In the genomic region with DNA sequence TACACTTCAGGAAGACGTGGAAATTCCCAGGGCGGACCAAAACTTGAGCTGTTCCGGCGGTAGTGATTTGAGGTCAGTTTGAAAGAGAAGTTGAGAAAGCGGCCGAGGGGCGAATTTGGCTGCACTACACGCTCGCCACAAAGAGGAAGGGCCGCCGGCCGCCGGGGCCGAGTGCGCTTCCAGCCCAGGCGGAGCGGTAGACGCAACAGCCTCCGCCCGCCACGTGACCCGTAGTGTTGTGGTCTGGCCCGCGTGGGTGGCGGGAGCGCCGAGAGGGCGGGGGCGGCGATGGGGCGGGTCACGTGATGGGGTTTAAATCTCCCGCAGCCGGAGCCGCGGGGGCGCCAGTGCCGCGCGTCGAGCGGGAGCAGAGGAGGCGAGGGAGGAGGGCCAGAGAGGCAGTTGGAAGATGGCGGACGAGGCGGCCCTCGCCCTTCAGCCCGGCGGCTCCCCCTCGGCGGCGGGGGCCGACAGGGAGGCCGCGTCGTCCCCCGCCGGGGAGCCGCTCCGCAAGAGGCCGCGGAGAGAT, we compare ENCODE assay signal across 8 cellular contexts. TPM values are rescaled to one million over a fixed set of nuclear protein-coding genes. Genes with fewer than 3 reads are reported as not detected.
DNase-seq lines count a peak whose midpoint lies in the region; ATAC-seq and TF ChIP-seq lines count a peak whose summit lies in the region.

A gene (plus strand): TSS at position 344 of the 529 bp plus-strand sequence. CDS start 66 bp downstream, at position 410.

- intact Hi-C loops in adrenal gland (cut with DNase I) (no loop called here), heart left ventricle (cut with DNase I) (loop anchor here in 8 of 10 donors (1.0 to 10.0 kb wide), 6 partner anchors 34 to 450 kb away; a partner anchor contains a TSS), posterior cingulate gyrus (cut with DNase I) (loop anchor here (1.0 to 10.0 kb wide), 4 partner anchors 37 to 523 kb away; a partner anchor contains a TSS)

- in situ Hi-C loops in GM13977 (cut with MboI; ENCODE audit: low pct_unique_long_range_greater_than_20kb, low sequenced_read_pairs, unreplicated experiment) = no loop called here

- TF ChIP-seq POLR2A in adrenal gland (IDR thresholded peaks at IDR 0.05) (peak; percentile 96), heart left ventricle (IDR thresholded peaks at IDR 0.05) (peak; percentile 43 to 96)

- H3K4me3 Mint-ChIP-seq in type B pancreatic cell = peak within 1 kb of the TSS; percentile 95

- WGBS in adrenal gland, 4 donors = 0% methylated on average over 4 to 61 of the region's 62 CpGs
- 0 to 1% (median 1%) methylated on average over 30 to 62 of the region's 62 CpGs for WGBS in heart left ventricle, 4 donors

- TF ChIP-seq CTCF in GM13977 (IDR thresholded peaks at IDR 0.05; ENCODE audit: extremely low read depth, insufficient read depth, missing control alignments) (peak; percentile 17), adrenal gland (IDR thresholded peaks at IDR 0.05) (peak in 1 of 6 experiments; percentile 7), heart left ventricle (IDR thresholded peaks at IDR 0.05) (peak in 3 of 12 donors; percentile 9 to 25 (median 10)), type B pancreatic cell (conservative IDR thresholded peaks at IDR 0.05) (peak; percentile 5)

- H3K4me1 ChIP-seq in adrenal gland (replicated peaks in 1 of 2) = peaks cover 10 to 36% of the 10 kb centered on the region in 2 donors
- peaks cover 0 to 30% (median 13%) of the 10 kb centered on the region in 12 donors for H3K4me1 ChIP-seq in heart left ventricle

- H3K27ac ChIP-seq in adrenal gland (peak within 1 kb of the TSS; percentile 72 to 99 (median 96)), heart left ventricle (peak within 1 kb of the TSS; percentile 84 to 98 (median 94))

- no peaks in the 10 kb centered on the region for H3K27me3 Mint-ChIP-seq in type B pancreatic cell

- peaks cover 19% of the 10 kb centered on the region for H3K36me3 Mint-ChIP-seq in type B pancreatic cell

- peak within 1 kb of the TSS; percentile 51 to 94 (median 80) for H3K4me3 ChIP-seq in adrenal gland
- peak within 1 kb of the TSS; percentile 58 to 98 (median 82) for H3K4me3 ChIP-seq in heart left ventricle

- H3K27me3 ChIP-seq in adrenal gland = no peaks in the 10 kb centered on the region
- no peaks in the 10 kb centered on the region for H3K27me3 ChIP-seq in heart left ventricle

- H3K9me3 ChIP-seq in adrenal gland (replicated peaks in 1 of 3) (no peaks in the 10 kb centered on the region), heart left ventricle (no peaks in the 10 kb centered on the region)

- H3K36me3 ChIP-seq in adrenal gland (replicated peaks in 1 of 2) (peaks cover 0 to 29% of the 10 kb centered on the region in 2 donors), heart left ventricle (peaks cover 0 to 30% (median 27%) of the 10 kb centered on the region in 9 donors)

- H3K4me1 Mint-ChIP-seq in type B pancreatic cell (ENCODE audit: unreplicated experiment) = peaks cover 4% of the 10 kb centered on the region

- ATAC-seq in HG02852 (IDR thresholded peaks at IDR 0.05; ENCODE audit: unreplicated experiment) (peak; percentile 83), heart left ventricle (peak; percentile 95 to 97 (median 96))

- H3K9me3 Mint-ChIP-seq in type B pancreatic cell = no peaks in the 10 kb centered on the region

- H3K27ac Mint-ChIP-seq in type B pancreatic cell = peak within 1 kb of the TSS; percentile 95

- DNase-seq in GM13977 (ENCODE audit: low spot score) (peak; percentile 93), NCI-H1436 treated with DMSO at 0.1 percent for 48 hours (lab: John Stamatoyannopoulos, UW) (peak; percentile 62), T-helper 1 cell (peak; percentile 87 to 94 (median 92)), adrenal gland (peak; percentile 97 to 99 (median 98)), heart left ventricle (peak; percentile 97 to 99 (median 98)), posterior cingulate gyrus (peak; percentile 91 to 99 (median 96)), type B pancreatic cell (ENCODE audit: extremely low spot score, unreplicated experiment) (peak; percentile 98)

RNA-seq across cellular contexts. Expression of the gene that starts here (rescaled TPM):
- total RNA-seq in adrenal gland (10 to 100 TPM; 20.6 to 51.8 (median 32.1) TPM), heart left ventricle (10 to 100 TPM in 6 of 9 donors, 1 to 10 TPM in 3; 9.4 to 19.1 (median 12.5) TPM), type B pancreatic cell (ENCODE audit: low replicate concordance) (22.2 and 30.4 TPM in 2 replicates)
- polyA plus RNA-seq in adrenal gland (10 to 100 TPM; 14.8 to 25.9 (median 15.1) TPM), heart left ventricle (1 to 10 TPM; 6.0 to 9.2 TPM)

Comparison
In these comparisons a context has a peak if more than half of its experiments do, and no peak if none do; other contexts are left out.
1. Peak in every context shown above with its lines: DNase-seq, ATAC-seq, H3K4me3 ChIP-seq and H3K27ac ChIP-seq.
2. intact Hi-C loops: an anchor here in heart left ventricle (1.0 to 10.0 kb wide) and posterior cingulate gyrus (1.0 to 10.0 kb wide); none called in adrenal gland.